Comparison of ENCODE assay signal across 28 cellular contexts in genomic region chr4:137946423-137946822, GRCh38.
DNase-seq lines count a peak whose midpoint lies in the region; ATAC-seq and TF ChIP-seq lines count a peak whose summit lies in the region.
"Had no signal": no experiment of that assay in that cellular context is flagged by ENCODE, and none has a peak within 500 bp of the region (broad histone marks: within the 10 kb centered on the region; RNA-seq: fewer than 3 reads in every experiment).

No MANE protein-coding gene starts in this region.

- TF ChIP-seq POLR2A in Peyer's patch (IDR thresholded peaks at IDR 0.05), result no peak

- no peaks in the 10 kb centered on the region for H3K79me2 ChIP-seq in mammary epithelial cell (ENCODE audit: insufficient read depth, low read length)

- no peaks in the 10 kb centered on the region for H4K20me1 ChIP-seq in mammary epithelial cell (ENCODE audit: insufficient read depth, low read length)

- CTCF ChIA-PET in mammary epithelial cell (lab: Charles Lee; ENCODE audit: low non-redundant PET), result no interaction called here
- CTCF ChIA-PET in MCF 10A (lab: Yijun Ruan, JAX), result interaction anchor here (0.6 kb wide), 2 partner anchors 26 to 1640 kb away, joined by 3 read pairs; no protein-coding TSS in a partner anchor

- H3K27me3 Mint-ChIP-seq in MCF 10A (ENCODE audit: insufficient read depth, unreplicated experiment), result no peaks in the 10 kb centered on the region
- H3K27me3 Mint-ChIP-seq: activated CD4-positive, alpha-beta memory T cell treated with anti-CD3 and anti-CD28 coated beads, Interleukin-2, amount 10 ng/mL, durations not matched to agents 7 days and 5 days; CD4-positive, CD25-positive, alpha-beta regulatory T cell; type B pancreatic cell had no signal

- H3K4me3 Mint-ChIP-seq in MCF 10A (ENCODE audit: unreplicated experiment), result no peak overlapping the region
- H3K4me3 Mint-ChIP-seq: activated CD4-positive, alpha-beta memory T cell treated with anti-CD3 and anti-CD28 coated beads, Interleukin-2, amount 10 ng/mL, durations not matched to agents 7 days and 5 days; activated T-helper 1 cell treated with anti-CD3 and anti-CD28 coated beads, Interleukin-12 subunit alpha, Interleukin-12 subunit beta, Interleukin-2, Interleukin-4 antibody, amounts not matched to agents 30 ng/mL and 10 ng/mL and 1 ng/mL, durations not matched to agents 14 hours and 24 hours and 36 hours; CD4-positive, CD25-positive, alpha-beta regulatory T cell; nephron; type B pancreatic cell had no signal

- H3K9me3 ChIP-seq in mammary epithelial cell (replicated peaks; ENCODE audit: insufficient read depth, low read length) (no peaks in the 10 kb centered on the region), RWPE2 (ENCODE audit: severe bottlenecking) (no peaks in the 10 kb centered on the region), Peyer's patch (no peaks in the 10 kb centered on the region)
- H3K9me3 ChIP-seq: body of pancreas, esophagus squamous epithelium had no signal

- H3K36me3 ChIP-seq in mammary epithelial cell (ENCODE audit: insufficient read depth, low read length) (no peaks in the 10 kb centered on the region), RWPE2 (ENCODE audit: low read depth) (no peaks in the 10 kb centered on the region), Peyer's patch (no peaks in the 10 kb centered on the region)
- H3K36me3 ChIP-seq: esophagus squamous epithelium had no signal

- no peaks in the 10 kb centered on the region for H3K9me3 Mint-ChIP-seq in MCF 10A (ENCODE audit: unreplicated experiment)
- H3K9me3 Mint-ChIP-seq: type B pancreatic cell had no signal

- DNase-seq in mammary epithelial cell (peak; percentile 5), MCF 10A (ENCODE audit: unreplicated experiment) (no peak), RWPE2 (ENCODE audit: low spot score) (no peak), fibroblast of peridontal ligament (ENCODE audit: extremely low read depth) (peak; percentile 5), NCI-H1417 (lab: John Stamatoyannopoulos, UW) (no peak), DMS53 (lab: John Stamatoyannopoulos, UW) (no peak), Peyer's patch (no peak)
- DNase-seq: 8988T; activated CD4-positive, alpha-beta memory T cell treated with anti-CD3 and anti-CD28 coated beads, Interleukin-2, amount 10 ng/mL, durations not matched to agents 7 days and 5 days; activated CD8-positive, alpha-beta memory T cell treated with anti-CD3 and anti-CD28 coated beads, Interleukin-2, amount 50 U/mL, for 48 hours; activated naive CD4-positive, alpha-beta T cell treated with Interleukin-2 at 50 U/mL for 16 hours; AML-193; body of pancreas; Calu3; CD4-positive, CD25-positive, alpha-beta regulatory T cell; DND-41; esophagus squamous epithelium; hypothalamus; left colon; NCI-H1694 treated with DMSO at 0.1 percent for 48 hours; OCI-M1; stimulated activated naive CD4-positive, alpha-beta T cell had no signal

- ATAC-seq in RWPE2 (ENCODE audit: low read depth) (peak; percentile 56; the same call in 1 of the 3 replicates), HG03469 (IDR thresholded peaks at IDR 0.05; ENCODE audit: unreplicated experiment) (no peak)
- ATAC-seq: body of pancreas, left colon, Right ventricle myocardium inferior had no signal

- H3K9ac ChIP-seq in mammary epithelial cell (ENCODE audit: insufficient read depth, low read length), result no peak overlapping the region

- no TSS peak for BruUV-seq in mammary epithelial cell (replicated peaks; lab: Mats Ljungman, UMichigan)
- no TSS peak for BruUV-seq in MCF 10A (replicated peaks; lab: Mats Ljungman, UMichigan)

- no peaks in the 10 kb centered on the region for H3K36me3 Mint-ChIP-seq in MCF 10A (ENCODE audit: insufficient read depth, unreplicated experiment)
- H3K36me3 Mint-ChIP-seq: CD4-positive, CD25-positive, alpha-beta regulatory T cell; type B pancreatic cell had no signal

- H3K4me1 Mint-ChIP-seq in MCF 10A (ENCODE audit: insufficient read depth, unreplicated experiment), result peaks cover 5% of the 10 kb centered on the region
- H3K4me1 Mint-ChIP-seq: activated CD4-positive, alpha-beta memory T cell treated with anti-CD3 and anti-CD28 coated beads, Interleukin-2, amount 10 ng/mL, durations not matched to agents 7 days and 5 days; CD4-positive, CD25-positive, alpha-beta regulatory T cell; nephron had no signal

- H2AFZ ChIP-seq in mammary epithelial cell (ENCODE audit: low read depth, low read length), result peak overlapping the region; percentile 30

- H3K27ac Mint-ChIP-seq in MCF 10A (ENCODE audit: low read depth, unreplicated experiment), result no peak overlapping the region
- H3K27ac Mint-ChIP-seq: activated CD4-positive, alpha-beta memory T cell treated with anti-CD3 and anti-CD28 coated beads, Interleukin-2, amount 10 ng/mL, durations not matched to agents 7 days and 5 days; activated T-helper 1 cell treated with anti-CD3 and anti-CD28 coated beads, Interleukin-12 subunit alpha, Interleukin-12 subunit beta, Interleukin-2, Interleukin-4 antibody, amounts not matched to agents 30 ng/mL and 10 ng/mL and 1 ng/mL, durations not matched to agents 14 hours and 24 hours and 36 hours; CD4-positive, CD25-positive, alpha-beta regulatory T cell; nephron; type B pancreatic cell had no signal

- H3K27me3 ChIP-seq in mammary epithelial cell (ENCODE audit: insufficient read depth, low read length) (no peaks in the 10 kb centered on the region), RWPE2 (ENCODE audit: insufficient read depth, poor library complexity, severe bottlenecking) (no peaks in the 10 kb centered on the region), Peyer's patch (no peaks in the 10 kb centered on the region)
- H3K27me3 ChIP-seq: body of pancreas, esophagus squamous epithelium had no signal

- H3K4me2 ChIP-seq in mammary epithelial cell (ENCODE audit: insufficient read depth, low read depth, low read length), result no peak overlapping the region

- H3K27ac ChIP-seq in mammary epithelial cell (ENCODE audit: insufficient read depth, low read depth, low read length), result no peak overlapping the region
- H3K27ac ChIP-seq in RWPE2 (ENCODE audit: poor library complexity, severe bottlenecking), result no peak overlapping the region
- no peak overlapping the region for H3K27ac ChIP-seq in Peyer's patch
- H3K27ac ChIP-seq: body of pancreas, esophagus squamous epithelium, skin epidermis had no signal

- dilution Hi-C loops in mammary epithelial cell (cut with HindIII; ENCODE audit: low sequenced_read_pairs), result no loop called here

- H3K4me3 ChIP-seq in mammary epithelial cell (replicated peaks in 1 of 3; ENCODE audit: insufficient read depth in 1 of 3, low read depth in 2 of 3, low read length in 3 of 3), result no peak overlapping the region
- H3K4me3 ChIP-seq in RWPE2 (ENCODE audit: severe bottlenecking), result no peak overlapping the region
- no peak overlapping the region for H3K4me3 ChIP-seq in Peyer's patch
- H3K4me3 ChIP-seq: body of pancreas, esophagus squamous epithelium, skin epidermis had no signal

- POLR2A ChIA-PET in MCF 10A (lab: Yijun Ruan, JAX), result no interaction called here

- TF ChIP-seq CTCF in mammary epithelial cell (conservative IDR thresholded peaks at IDR 0.05 in 1 of 2, IDR thresholded peaks at IDR 0.05 in 1 of 2; ENCODE audit: extremely low read depth in 1 of 2, insufficient read depth in 1 of 2, low read depth in 1 of 2, low read length in 2 of 2) (no peak), MCF 10A (IDR thresholded peaks at IDR 0.05; ENCODE audit: unreplicated experiment) (no peak), RWPE2 (IDR thresholded peaks at IDR 0.05; ENCODE audit: poor library complexity, severe bottlenecking) (no peak), Peyer's patch (IDR thresholded peaks at IDR 0.05) (no peak)

- H3K4me1 ChIP-seq in mammary epithelial cell (ENCODE audit: insufficient read depth, low read length) (no peaks in the 10 kb centered on the region), RWPE2 (ENCODE audit: insufficient read depth, poor library complexity, severe bottlenecking) (no peaks in the 10 kb centered on the region), Peyer's patch (no peaks in the 10 kb centered on the region)
- H3K4me1 ChIP-seq: body of pancreas, esophagus squamous epithelium had no signal

- intact Hi-C loops in mammary epithelial cell (cut with micrococcal nuclease), result no loop called here
- intact Hi-C loops in MCF 10A (cut with micrococcal nuclease), result no loop called here

- in situ Hi-C loops in mammary epithelial cell (cut with MboI; ENCODE audit: low sequenced_read_pairs in 2 of 2), result no loop called here

Comparison
In these comparisons a context has a peak if more than half of its experiments do, and no peak if none do; other contexts are left out.
1. DNase-seq: peak in mammary epithelial cell (single experiment) and fibroblast of peridontal ligament (single experiment); none in MCF 10A (single experiment), RWPE2 (single experiment), NCI-H1417 (0 of 3), DMS53 (single experiment) and Peyer's patch (0 of 3).